ENCODE assay signal across 19 cellular contexts in the genomic region with DNA sequence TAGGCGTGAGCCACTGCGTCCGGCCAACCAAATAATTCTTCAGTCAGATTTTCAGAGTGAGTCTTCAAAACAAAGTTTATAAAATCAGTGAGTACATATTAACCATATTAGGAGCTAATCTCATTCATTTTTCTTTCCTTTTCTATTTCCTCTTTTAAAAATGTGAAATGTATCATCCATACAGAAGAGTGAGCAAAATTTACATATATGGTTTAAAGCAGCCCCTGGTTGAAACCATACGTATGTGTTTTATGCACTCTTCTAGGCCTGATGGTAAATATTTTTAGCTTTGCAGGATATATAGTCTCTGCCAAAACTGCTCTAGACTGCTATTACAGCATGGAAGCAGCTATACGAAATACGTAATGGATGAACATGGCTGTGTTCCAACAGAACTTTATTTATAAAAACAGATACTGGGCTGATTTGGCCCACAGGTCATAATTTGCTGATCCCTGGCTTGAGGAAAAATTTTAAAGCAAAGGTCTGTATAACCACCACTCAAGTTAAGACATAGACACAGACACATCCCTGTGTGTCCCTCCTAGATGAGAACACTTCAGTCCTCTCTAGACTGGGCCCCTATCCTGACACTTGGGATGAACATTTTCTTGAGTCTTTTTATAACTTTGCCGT. TPM values are rescaled to one million over a fixed set of nuclear protein-coding genes. Genes with fewer than 3 reads are reported as not detected.
DNase-seq lines count a peak whose midpoint lies in the region; ATAC-seq and TF ChIP-seq lines count a peak whose summit lies in the region.
"Had no signal": no experiment of that assay in that cellular context is flagged by ENCODE, and none has a peak within 500 bp of the region (broad histone marks: within the 10 kb centered on the region; RNA-seq: fewer than 3 reads in every experiment).

No MANE protein-coding gene starts in this region.

- H3K4me3 Mint-ChIP-seq in osteocyte (ENCODE audit: unreplicated experiment): no peak overlapping the region
- H3K4me3 Mint-ChIP-seq: H9; natural killer cell treated with Interleukin-12 subunit alpha and Interleukin-12 subunit beta and Interleukin-15 and Interleukin-18, amount 100 ng/mL, for 72 hours had no signal

- peaks cover 13% of the 10 kb centered on the region for H3K4me1 ChIP-seq in IMR-90 (ENCODE audit: control insufficient read depth, insufficient read depth, low read length)
- H3K4me1 ChIP-seq: BLaER1 treated with 17β-estradiol and CSF1 and Interleukin-3, amounts not matched to agents 10 nM and 100 nM; lower lobe of right lung had no signal

- peak overlapping the region; percentile 81 for H2AK5ac ChIP-seq in IMR-90 (ENCODE audit: low read depth, low read length)

- H3K79me1 ChIP-seq in IMR-90 (ENCODE audit: low read depth in 1 of 2, low read length in 2 of 2): peaks cover 0 to 5% of the 10 kb centered on the region in 2 experiments; a peak in 1 of 4 replicates

- CTCF ChIA-PET in IMR-90 (lab: Yijun Ruan, JAX): no interaction called here

- peak overlapping the region; percentile 98 for H2BK5ac ChIP-seq in IMR-90 (ENCODE audit: low read depth, low read length, poor library complexity, severe bottlenecking)

- TF ChIP-seq RAD21 in IMR-90 (IDR thresholded peaks at IDR 0.05; ENCODE audit: low read length): no peak

- H3K4me3 ChIP-seq in IMR-90 (ENCODE audit: insufficient read depth, low read depth, low read length): no peak overlapping the region
- H3K4me3 ChIP-seq in cardiac fibroblast (replicated peaks in 1 of 2; ENCODE audit: low read depth in 2 of 2, low read length in 2 of 2): no peak overlapping the region
- H3K4me3 ChIP-seq: BLaER1 treated with 17β-estradiol and CSF1 and Interleukin-3, amounts not matched to agents 10 nM and 100 nM; lower lobe of right lung had no signal

- H2BK20ac ChIP-seq in IMR-90 (ENCODE audit: low read depth, low read length): peak overlapping the region; percentile 94

- H3K14ac ChIP-seq in IMR-90 (replicated peaks; ENCODE audit: low read depth, low read length): peak overlapping the region; percentile 69

- H4K8ac ChIP-seq in IMR-90 (ENCODE audit: low read depth in 2 of 2, low read length in 2 of 2): peak overlapping the region; percentile 43 to 81; a peak in 3 of 4 replicates

- POLR2A ChIA-PET in IMR-90 (lab: Charles Lee; ENCODE audit: unreplicated experiment): no interaction called here

- H3K18ac ChIP-seq in IMR-90 (ENCODE audit: low read depth, low read length): peak overlapping the region; percentile 99

- no peaks in the 10 kb centered on the region for H3K36me3 ChIP-seq in IMR-90 (ENCODE audit: control insufficient read depth, insufficient read depth, low read length)
- H3K36me3 ChIP-seq: BLaER1 treated with 17β-estradiol and CSF1 and Interleukin-3, amounts not matched to agents 10 nM and 100 nM; lower lobe of right lung had no signal

- H3K9me1 ChIP-seq in IMR-90 (ENCODE audit: insufficient read depth, low read length): peaks cover 4% of the 10 kb centered on the region

- ATAC-seq in GM18502 (IDR thresholded peaks at IDR 0.05; ENCODE audit: poor library complexity, unreplicated experiment) (peak; percentile 47), IMR-90 (ENCODE audit: low read depth) (peak; percentile 48)
- ATAC-seq: activated naive CD4-positive, alpha-beta T cell treated with anti-CD3 and anti-CD28 coated beads, Interleukin-2, amount 50 U/mL, for 72 hours; natural killer cell treated with Interleukin-12 subunit alpha and Interleukin-12 subunit beta and Interleukin-15 and Interleukin-18, amount 100 ng/mL, for 72 hours had no signal

- H2AFZ ChIP-seq in IMR-90 (replicated peaks; ENCODE audit: low read length, poor library complexity): no peak overlapping the region

- in situ Hi-C loops in IMR-90 (cut with MboI; ENCODE audit: low sequenced_read_pairs): no loop called here

- H3K27ac Mint-ChIP-seq in osteocyte (ENCODE audit: unreplicated experiment): peak overlapping the region; percentile 25
- H3K27ac Mint-ChIP-seq: activated naive CD4-positive, alpha-beta T cell treated with anti-CD3 and anti-CD28 coated beads, Interleukin-2, amount 50 U/mL, for 72 hours; H9; natural killer cell treated with Interleukin-12 subunit alpha and Interleukin-12 subunit beta and Interleukin-15 and Interleukin-18, amount 100 ng/mL, for 72 hours had no signal

- peak overlapping the region; percentile 70; the same call in 1 of the 2 replicates for H3K27ac ChIP-seq in IMR-90 (ENCODE audit: insufficient read depth, low read length)
- H3K27ac ChIP-seq: BLaER1 treated with 17β-estradiol and CSF1 and Interleukin-3, amounts not matched to agents 10 nM and 100 nM; lower lobe of right lung had no signal

- H4K20me1 ChIP-seq in IMR-90 (ENCODE audit: insufficient read depth, low read length): no peaks in the 10 kb centered on the region
- H4K20me1 ChIP-seq: BLaER1 treated with 17β-estradiol and CSF1 and Interleukin-3, amounts not matched to agents 10 nM and 100 nM had no signal

- peak overlapping the region; percentile 91 for H4K5ac ChIP-seq in IMR-90 (ENCODE audit: low read depth, low read length)

- H4K91ac ChIP-seq in IMR-90 (ENCODE audit: insufficient read depth, low read depth, low read length): peak overlapping the region; percentile 75

- TF ChIP-seq CTCF in IMR-90 (conservative IDR thresholded peaks at IDR 0.05; ENCODE audit: low read depth, low read length) (no peak), cardiac fibroblast (IDR thresholded peaks at IDR 0.05; ENCODE audit: low read depth, low read length) (no peak), osteocyte (IDR thresholded peaks at IDR 0.05) (no peak)

- no peaks in the 10 kb centered on the region for H3K9me3 Mint-ChIP-seq in osteocyte (ENCODE audit: unreplicated experiment)
- H3K9me3 Mint-ChIP-seq: activated naive CD4-positive, alpha-beta T cell treated with anti-CD3 and anti-CD28 coated beads, Interleukin-2, amount 50 U/mL, for 72 hours; H9; natural killer cell treated with Interleukin-12 subunit alpha and Interleukin-12 subunit beta and Interleukin-15 and Interleukin-18, amount 100 ng/mL, for 72 hours had no signal

- WGBS in IMR-90 (ENCODE audit: extremely low coverage in 2 of 2, insufficient read length in 1 of 2), 2 experiments: no CpG with 5 or more reads among the region's 7 CpGs

- H2AK9ac ChIP-seq in IMR-90 (replicated peaks; ENCODE audit: low read depth, low read length, poor library complexity): no peak overlapping the region

- BruUV-seq in IMR-90 (replicated peaks; lab: Mats Ljungman, UMichigan): no TSS peak

- peak overlapping the region; percentile 90 for H2BK120ac ChIP-seq in IMR-90 (ENCODE audit: low read depth, low read length)

- H3K56ac ChIP-seq in IMR-90 (ENCODE audit: extremely low read depth, insufficient read depth, low read length): peak overlapping the region; percentile 78

- H3K36me3 Mint-ChIP-seq in osteocyte (ENCODE audit: unreplicated experiment): no peaks in the 10 kb centered on the region
- H3K36me3 Mint-ChIP-seq: natural killer cell treated with Interleukin-12 subunit alpha and Interleukin-12 subunit beta and Interleukin-15 and Interleukin-18, amount 100 ng/mL, for 72 hours had no signal

- peak overlapping the region; percentile 81 for H3K23ac ChIP-seq in IMR-90 (ENCODE audit: low read depth, low read length)

- H3K4me1 Mint-ChIP-seq in osteocyte (ENCODE audit: unreplicated experiment): peaks cover 26% of the 10 kb centered on the region

- H3K4ac ChIP-seq in IMR-90 (ENCODE audit: low read depth, low read length): peak overlapping the region; percentile 84

- intact Hi-C loops in IMR-90 (cut with micrococcal nuclease): no loop called here

- dilution Hi-C loops in IMR-90 (cut with HindIII; ENCODE audit: low sequenced_read_pairs, unreplicated experiment): no loop called here

- no peaks in the 10 kb centered on the region for H3K27me3 ChIP-seq in IMR-90 (ENCODE audit: control insufficient read depth, insufficient read depth, low read length)
- H3K27me3 ChIP-seq: BLaER1 treated with 17β-estradiol and CSF1 and Interleukin-3, amounts not matched to agents 10 nM and 100 nM had no signal

- no peaks in the 10 kb centered on the region for H3K9me3 ChIP-seq in IMR-90 (ENCODE audit: control insufficient read depth, insufficient read depth, low read length)
- H3K9me3 ChIP-seq: BLaER1 treated with 17β-estradiol and CSF1 and Interleukin-3, amounts not matched to agents 10 nM and 100 nM; lower lobe of right lung had no signal

- H3K27me3 Mint-ChIP-seq in osteocyte (ENCODE audit: unreplicated experiment): no peaks in the 10 kb centered on the region

- peak overlapping the region; percentile 75 for H3K4me2 ChIP-seq in IMR-90 (ENCODE audit: low read depth, low read length)
- H3K4me2 ChIP-seq: BLaER1 treated with 17β-estradiol and CSF1 and Interleukin-3, amounts not matched to agents 10 nM and 100 nM had no signal

- peak overlapping the region; percentile 46; the same call in 2 of the 3 replicates for H2BK15ac ChIP-seq in IMR-90 (ENCODE audit: low read depth, low read length)

- TF ChIP-seq POLR2A in IMR-90 (IDR thresholded peaks at IDR 0.05; ENCODE audit: low read depth, low read length): no peak

- DNase-seq in IMR-90 (peak; percentile 61), cardiac fibroblast (ENCODE audit: low read depth in 2 of 2) (peak; percentile 39 to 41), osteocyte (ENCODE audit: extremely low spot score, unreplicated experiment) (no peak), HK-2 (ENCODE audit: unreplicated experiment) (no peak), NK-92 (lab: John Stamatoyannopoulos, UW; ENCODE audit: unreplicated experiment) (no peak)
- no peak for DNase-seq in stimulated activated CD4-positive, alpha-beta T cell treated with anti-CD3 and anti-CD28 coated beads, Interleukin-2, amount 100 ng/mL, for 48 hours
- DNase-seq: activated CD4-positive, alpha-beta T cell treated with anti-CD3 and anti-CD28 coated beads for 48 hours; activated T-cell treated with anti-CD3 and anti-CD28 coated beads for 4 hours; caudate nucleus; H9; lower lobe of right lung; NCI-H2171; NK-92 treated with Interleukin-12 subunit alpha and Interleukin-12 subunit beta, amount 100 ng/mL, for 24 hours; retina; SHP77 treated with DMSO at 0.1 percent for 48 hours had no signal

- H3K9ac ChIP-seq in IMR-90 (ENCODE audit: low read depth, low read length): peak overlapping the region; percentile 68; the same call in 1 of the 2 replicates
- H3K9ac ChIP-seq: BLaER1 treated with 17β-estradiol and CSF1 and Interleukin-3, amounts not matched to agents 10 nM and 100 nM had no signal

TF ChIP-seq in IMR-90, 13 proteins besides CTCF, POLR2A, EP300 and RAD21 (continues in another document):
- TF ChIP-seq, protein P1, sequence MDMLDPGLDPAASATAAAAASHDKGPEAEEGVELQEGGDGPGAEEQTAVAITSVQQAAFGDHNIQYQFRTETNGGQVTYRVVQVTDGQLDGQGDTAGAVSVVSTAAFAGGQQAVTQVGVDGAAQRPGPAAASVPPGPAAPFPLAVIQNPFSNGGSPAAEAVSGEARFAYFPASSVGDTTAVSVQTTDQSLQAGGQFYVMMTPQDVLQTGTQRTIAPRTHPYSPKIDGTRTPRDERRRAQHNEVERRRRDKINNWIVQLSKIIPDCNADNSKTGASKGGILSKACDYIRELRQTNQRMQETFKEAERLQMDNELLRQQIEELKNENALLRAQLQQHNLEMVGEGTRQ (IDR thresholded peaks at IDR 0.05; ENCODE audit: low read depth, low read length): no peak
- no peak for TF ChIP-seq CHD1 (IDR thresholded peaks at IDR 0.05; ENCODE audit: low read depth, low read length)

RNA-seq across cellular contexts. Expression of a gene that starts 42.5 kb away (rescaled TPM):
- 136 and 170 TPM in 2 replicates for total RNA-seq in IMR-90 (2012; rRNA removed)
- 57.7 and 64.3 TPM in 2 replicates for polyA plus RNA-seq in IMR-90 (2012; rRNA removed)
- polyA plus RNA-seq in IMR-90 (2012; cell fraction: cytosol; rRNA removed): 23.4 and 27.5 TPM in 2 replicates
- 31.8 and 116 TPM in 2 replicates for polyA plus RNA-seq in IMR-90 (2012; cell fraction: nucleus; rRNA removed; ENCODE audit: low replicate concordance)
- 38.5 and 38.7 TPM in 2 replicates for total RNA-seq in osteocyte
- total RNA-seq: activated naive CD4-positive, alpha-beta T cell treated with anti-CD3 and anti-CD28 coated beads, Interleukin-2, amount 50 U/mL, for 72 hours; natural killer cell treated with Interleukin-12 subunit alpha and Interleukin-12 subunit beta and Interleukin-15 and Interleukin-18, amount 100 ng/mL, for 72 hours had no signal

Comparison
In these comparisons a context has a peak if more than half of its experiments do, and no peak if none do; other contexts are left out.
1. DNase-seq: peak in IMR-90 (single experiment) and cardiac fibroblast (2 of 2); none in osteocyte (single experiment), stimulated activated CD4-positive, alpha-beta T cell treated with anti-CD3 and anti-CD28 coated beads, Interleukin-2, amount 100 ng/mL, for 48 hours (0 of 2), HK-2 (single experiment) and NK-92 (single experiment).